Comparison of ENCODE assay signal across 24 cellular contexts in genomic region chr1:184300446-184300845, GRCh38.
DNase-seq lines count a peak whose midpoint lies in the region; ATAC-seq and TF ChIP-seq lines count a peak whose summit lies in the region.
"Had no signal": no experiment of that assay in that cellular context is flagged by ENCODE, and none has a peak within 500 bp of the region (broad histone marks: within the 10 kb centered on the region; RNA-seq: fewer than 3 reads in every experiment).

No MANE protein-coding gene starts in this region.

- H3K4me3 Mint-ChIP-seq in activated T-cell treated with anti-CD3 and anti-CD28 coated beads, Interleukin-2, amount 50 U/mL, for 72 hours: no peak overlapping the region
- H3K4me3 Mint-ChIP-seq in stimulated activated effector memory CD8-positive, alpha-beta T cell treated with anti-CD3 and anti-CD28 coated beads, Interleukin-12 subunit alpha, Interleukin-12 subunit beta, amount 100 ng/mL, for 72 hours: no peak overlapping the region
- H3K4me3 Mint-ChIP-seq: activated B cell treated with CpG ODN at 0.5 μM for 24 hours; activated CD4-positive, alpha-beta memory T cell treated with anti-CD3 and anti-CD28 coated beads, Interleukin-2, amount 10 ng/mL, durations not matched to agents 7 days and 5 days; activated naive CD4-positive, alpha-beta T cell treated with anti-CD3 and anti-CD28 coated beads, Interleukin-2, amount 10 ng/mL, durations not matched to agents 7 days and 5 days; GM23338 had no signal

- H3K27me3 Mint-ChIP-seq in activated T-cell treated with anti-CD3 and anti-CD28 coated beads, Interleukin-2, amount 50 U/mL, for 72 hours (ENCODE audit: low read depth): peaks cover 9% of the 10 kb centered on the region
- H3K27me3 Mint-ChIP-seq: activated B cell treated with CpG ODN at 0.5 μM for 24 hours had no signal

- peak overlapping the region; percentile 28; the same call in 1 of the 2 replicates for H3K4me3 ChIP-seq in WI38 (ENCODE audit: low read depth, low read length)
- H3K4me3 ChIP-seq in fibroblast of mammary gland (ENCODE audit: control insufficient read depth, low read depth, low read length): no peak overlapping the region
- H3K4me3 ChIP-seq: BLaER1, coronary artery, gastrocnemius medialis, GM23338, K562, upper lobe of right lung had no signal

- H3K4me1 Mint-ChIP-seq in activated T-cell treated with anti-CD3 and anti-CD28 coated beads, Interleukin-2, amount 50 U/mL, for 72 hours (ENCODE audit: low read depth): no peaks in the 10 kb centered on the region
- no peaks in the 10 kb centered on the region for H3K4me1 Mint-ChIP-seq in stimulated activated effector memory CD8-positive, alpha-beta T cell treated with anti-CD3 and anti-CD28 coated beads, Interleukin-12 subunit alpha, Interleukin-12 subunit beta, amount 100 ng/mL, for 72 hours
- H3K4me1 Mint-ChIP-seq: activated B cell treated with CpG ODN at 0.5 μM for 24 hours; activated CD4-positive, alpha-beta memory T cell treated with anti-CD3 and anti-CD28 coated beads, Interleukin-2, amount 10 ng/mL, durations not matched to agents 7 days and 5 days; activated naive CD4-positive, alpha-beta T cell treated with anti-CD3 and anti-CD28 coated beads, Interleukin-2, amount 10 ng/mL, durations not matched to agents 7 days and 5 days had no signal

- ATAC-seq in activated T-cell treated with anti-CD3 and anti-CD28 coated beads, Interleukin-2, amount 50 U/mL, for 72 hours (replicated peaks in 1 of 2): no peak
- no peak for ATAC-seq in stimulated activated effector memory CD8-positive, alpha-beta T cell treated with anti-CD3 and anti-CD28 coated beads, Interleukin-12 subunit alpha, Interleukin-12 subunit beta, amount 100 ng/mL, for 72 hours
- ATAC-seq: gastrocnemius medialis, GM23338, K562, Panc1, upper lobe of right lung had no signal

- peak overlapping the region; percentile 41 for H3K27ac Mint-ChIP-seq in activated T-cell treated with anti-CD3 and anti-CD28 coated beads, Interleukin-2, amount 50 U/mL, for 72 hours
- H3K27ac Mint-ChIP-seq in stimulated activated effector memory CD8-positive, alpha-beta T cell treated with anti-CD3 and anti-CD28 coated beads, Interleukin-12 subunit alpha, Interleukin-12 subunit beta, amount 100 ng/mL, for 72 hours: no peak overlapping the region
- H3K27ac Mint-ChIP-seq: activated B cell treated with CpG ODN at 0.5 μM for 24 hours; activated CD4-positive, alpha-beta memory T cell treated with anti-CD3 and anti-CD28 coated beads, Interleukin-2, amount 10 ng/mL, durations not matched to agents 7 days and 5 days; activated naive CD4-positive, alpha-beta T cell treated with anti-CD3 and anti-CD28 coated beads, Interleukin-2, amount 10 ng/mL, durations not matched to agents 7 days and 5 days; GM23338 had no signal

- peaks cover 0 to 3% of the 10 kb centered on the region in 2 donors for H3K36me3 Mint-ChIP-seq in activated T-cell treated with anti-CD3 and anti-CD28 coated beads, Interleukin-2, amount 50 U/mL, for 72 hours (ENCODE audit: insufficient read depth in 2 of 2)
- no peaks in the 10 kb centered on the region for H3K36me3 Mint-ChIP-seq in stimulated activated effector memory CD8-positive, alpha-beta T cell treated with anti-CD3 and anti-CD28 coated beads, Interleukin-12 subunit alpha, Interleukin-12 subunit beta, amount 100 ng/mL, for 72 hours
- H3K36me3 Mint-ChIP-seq: activated naive CD4-positive, alpha-beta T cell treated with anti-CD3 and anti-CD28 coated beads, Interleukin-2, amount 10 ng/mL, durations not matched to agents 7 days and 5 days had no signal

- TF ChIP-seq CTCF in WI38 (IDR thresholded peaks at IDR 0.05; ENCODE audit: low read depth, low read length): no peak
- TF ChIP-seq CTCF in fibroblast of mammary gland (conservative IDR thresholded peaks at IDR 0.05; ENCODE audit: control insufficient read depth, insufficient read depth, low read depth, low read length): no peak

- no peak for DNase-seq in activated T-cell treated with anti-CD3 and anti-CD28 coated beads, Interleukin-2, amount 50 U/mL, for 72 hours
- no peak for DNase-seq in activated T-cell treated with anti-CD3 and anti-CD28 coated beads for 4 hours
- DNase-seq in fibroblast of mammary gland (ENCODE audit: low read depth): peak; percentile 39
- DNase-seq in activated gamma-delta T cell treated with Interleukin-2 at 50 U/mL for 16 hours: no peak
- DNase-seq in stimulated activated effector memory CD8-positive, alpha-beta T cell treated with anti-CD3 and anti-CD28 coated beads, Interleukin-12 subunit alpha, Interleukin-12 subunit beta, amount 100 ng/mL, for 72 hours (ENCODE audit: low spot score in 2 of 2): no peak
- DNase-seq in HuH-7.5 (ENCODE audit: low spot score): no peak
- DNase-seq in ACHN: no peak
- DNase-seq: 8988T; activated B cell treated with CpG ODN at 0.5 μM for 24 hours; activated CD4-positive, alpha-beta memory T cell treated with anti-CD3 and anti-CD28 coated beads, Interleukin-2, amount 10 ng/mL, durations not matched to agents 7 days and 5 days; activated naive CD4-positive, alpha-beta T cell treated with anti-CD3 and anti-CD28 coated beads, Interleukin-2, amount 10 ng/mL, durations not matched to agents 7 days and 5 days; activated T-cell treated with anti-CD3 and anti-CD28 coated beads, Interleukin-2, amount 50 U/mL, for 1 hour; Caco-2; gastrocnemius medialis; MV-4-11; NCI-H187 treated with DMSO at 0.1 percent for 48 hours; stimulated activated CD4-positive, alpha-beta T cell treated with anti-CD3 and anti-CD28 coated beads, Interleukin-12 subunit alpha, Interleukin-12 subunit beta, amount 100 ng/mL, for 4 hours; upper lobe of right lung had no signal

- H3K9me3 Mint-ChIP-seq in activated T-cell treated with anti-CD3 and anti-CD28 coated beads, Interleukin-2, amount 50 U/mL, for 72 hours: peaks cover 3 to 4% of the 10 kb centered on the region in 2 donors
- H3K9me3 Mint-ChIP-seq in stimulated activated effector memory CD8-positive, alpha-beta T cell treated with anti-CD3 and anti-CD28 coated beads, Interleukin-12 subunit alpha, Interleukin-12 subunit beta, amount 100 ng/mL, for 72 hours: peaks cover 2% of the 10 kb centered on the region
- H3K9me3 Mint-ChIP-seq: activated CD4-positive, alpha-beta memory T cell treated with anti-CD3 and anti-CD28 coated beads, Interleukin-2, amount 10 ng/mL, durations not matched to agents 7 days and 5 days; activated naive CD4-positive, alpha-beta T cell treated with anti-CD3 and anti-CD28 coated beads, Interleukin-2, amount 10 ng/mL, durations not matched to agents 7 days and 5 days; GM23338 had no signal

- in situ Hi-C loops in ACHN (cut with HindIII; ENCODE audit: low pct_ligation_motif_present, low pct_unique_long_range_greater_than_20kb, low sequenced_read_pairs): no loop called here
